In the genomic region with DNA sequence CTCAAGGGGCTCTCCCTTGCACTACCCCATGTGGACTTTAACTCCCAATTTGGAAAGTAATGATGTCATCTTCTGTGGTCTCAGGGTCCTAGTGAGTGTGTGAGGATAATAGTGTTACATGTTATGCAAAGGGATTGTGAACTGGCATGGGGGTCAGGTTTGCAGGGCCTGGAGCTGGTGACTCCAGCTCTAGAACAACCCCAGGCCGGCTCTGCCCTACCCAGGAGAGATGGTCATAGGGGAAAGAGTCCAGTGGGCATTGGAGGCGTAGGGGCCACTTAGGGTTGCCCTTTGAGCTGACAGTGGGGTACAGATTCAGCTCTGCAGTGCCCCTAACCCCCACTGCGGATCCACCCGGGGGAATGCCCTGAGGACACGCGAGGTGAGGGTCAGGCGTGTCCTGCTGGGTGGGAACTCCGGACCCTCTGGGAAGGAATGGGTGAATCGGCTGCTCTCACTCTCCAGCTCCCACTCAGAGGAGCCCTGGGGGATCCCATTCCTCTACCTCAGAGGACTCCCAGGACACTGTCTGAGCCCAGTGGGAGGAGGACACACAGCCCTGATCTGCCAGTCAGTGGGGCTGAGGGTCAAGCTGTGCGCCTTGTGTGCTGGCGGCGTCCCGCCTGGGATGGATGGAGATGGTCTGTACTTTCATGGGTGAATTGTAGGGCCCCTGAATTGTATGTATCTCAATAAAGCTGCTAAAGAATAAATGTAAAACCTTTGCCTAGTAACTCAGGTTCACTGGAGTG, we compare ENCODE assay signal across 11 cellular contexts. TPM values are rescaled to one million over a fixed set of nuclear protein-coding genes. Genes with fewer than 3 reads are reported as not detected.
DNase-seq lines count a peak whose midpoint lies in the region; FAIRE-seq and TF ChIP-seq lines count a peak whose summit lies in the region.
"Had no signal": no experiment of that assay in that cellular context is flagged by ENCODE, and none has a peak within 500 bp of the region (broad histone marks: within the 10 kb centered on the region; RNA-seq: fewer than 3 reads in every experiment).

No MANE protein-coding gene starts in this region.

- H3K4me3 Mint-ChIP-seq in CD14-positive monocyte, result peak overlapping the region in 1 of 2 donors; percentile 68
- H3K4me3 Mint-ChIP-seq in nephron progenitor cell, result peak overlapping the region; percentile 70

- peaks cover 0 to 65% (median 33%) of the 10 kb centered on the region in 45 donors for H3K27me3 ChIP-seq in dorsolateral prefrontal cortex
- H3K27me3 ChIP-seq in prostate gland (replicated peaks; ENCODE audit: insufficient read depth), result no peaks in the 10 kb centered on the region

- no peak overlapping the region for H3K27ac Mint-ChIP-seq in CD14-positive monocyte
- H3K27ac Mint-ChIP-seq in nephron progenitor cell, result no peak overlapping the region

- H3K36me3 ChIP-seq in prostate gland, result no peaks in the 10 kb centered on the region

- TF ChIP-seq CTCF in CD14-positive monocyte (IDR thresholded peaks at IDR 0.05) (no peak), dorsolateral prefrontal cortex (IDR thresholded peaks at IDR 0.05 in 54 of 56, conservative IDR thresholded peaks at IDR 0.05 in 2 of 56; ENCODE audit: low read depth in 1 of 56, partially characterized antibody in 56 of 56) (no peak), nephron progenitor cell (IDR thresholded peaks at IDR 0.05) (no peak), prostate gland (IDR thresholded peaks at IDR 0.05) (no peak)

- DNase-seq in CD14-positive monocyte (ENCODE audit: low spot score) (peak; percentile 22), HTR-8/SVneo (ENCODE audit: insufficient read length, low spot score) (no peak), dorsolateral prefrontal cortex (peak in 7 of 10 donors; percentile 0 to 35 (median 6)), nephron progenitor cell (no peak), T-helper 9 cell (no peak), medulla oblongata (ENCODE audit: extremely low spot score) (no peak), prostate gland (ENCODE audit: low spot score) (no peak), inferior parietal cortex (ENCODE audit: extremely low spot score) (no peak)
- DNase-seq: effector CD8-positive, alpha-beta T cell; NCI-H1417 treated with DMSO at 0.1 percent for 48 hours; NK-92 treated with Interleukin-12 subunit alpha and Interleukin-12 subunit beta, amount 100 ng/mL, for 24 hours had no signal

- H3K27ac ChIP-seq in dorsolateral prefrontal cortex (no peak overlapping the region), prostate gland (no peak overlapping the region)

- no peaks in the 10 kb centered on the region for H3K9me3 ChIP-seq in prostate gland

- H3K9me3 Mint-ChIP-seq in CD14-positive monocyte (peaks cover 0 to 17% (median 4%) of the 10 kb centered on the region in 7 donors), nephron progenitor cell (no peaks in the 10 kb centered on the region)

- H3K4me1 Mint-ChIP-seq in CD14-positive monocyte (peaks cover 2% of the 10 kb centered on the region), nephron progenitor cell (peaks cover 26% of the 10 kb centered on the region)

- H3K27me3 Mint-ChIP-seq in CD14-positive monocyte (ENCODE audit: low read depth in 3 of 3), result peaks cover 56 to 85% (median 69%) of the 10 kb centered on the region in 3 donors
- peaks cover 64% of the 10 kb centered on the region for H3K27me3 Mint-ChIP-seq in nephron progenitor cell (ENCODE audit: low read depth, poor library complexity)

- no peaks in the 10 kb centered on the region for H3K36me3 Mint-ChIP-seq in CD14-positive monocyte
- H3K36me3 Mint-ChIP-seq in nephron progenitor cell (ENCODE audit: low read depth), result no peaks in the 10 kb centered on the region

- TF ChIP-seq POLR2A in prostate gland (IDR thresholded peaks at IDR 0.05), result no peak

- peak; percentile 23 for FAIRE-seq in HTR-8/SVneo (lab: Jason Lieb, UNC)

- WGBS in prostate gland, result 98% methylated on average over 13 of the region's 13 CpGs

- intact Hi-C loops in CD14-positive monocyte (cut with micrococcal nuclease), result no loop called here
- intact Hi-C loops in dorsolateral prefrontal cortex (cut with DNase I), result no loop called here
- intact Hi-C loops in prostate gland (cut with DNase I), result loop anchor here (2.0 to 5.0 kb wide), 2 partner anchors 41 to 131 kb away; no protein-coding TSS in a partner anchor

- peaks cover 9% of the 10 kb centered on the region for H3K4me1 ChIP-seq in prostate gland (replicated peaks)

- H3K4me3 ChIP-seq in dorsolateral prefrontal cortex (no peak overlapping the region), prostate gland (no peak overlapping the region)

RNA-seq across cellular contexts. Expression of gene NKD2, which starts 2.5 kb away (rescaled TPM):
- polyA plus RNA-seq in CD14-positive monocyte, result not detected
- total RNA-seq in dorsolateral prefrontal cortex (10 to 100 TPM in 89 of 120 experiments, 1 to 10 TPM in 31; 4.1 to 25.2 (median 11.7) TPM), prostate gland (10 to 100 TPM in 1 of 2 donors, 1 to 10 TPM in 1; 2.9 to 22.1 TPM)

Comparison
In these comparisons a context has a peak if more than half of its experiments do, and no peak if none do; other contexts are left out.
1. DNase-seq: peak in CD14-positive monocyte (single experiment) and dorsolateral prefrontal cortex (7 of 10); none in HTR-8/SVneo (single experiment), nephron progenitor cell (single experiment), T-helper 9 cell (single experiment), medulla oblongata (single experiment), prostate gland (single experiment) and inferior parietal cortex (single experiment).